In the genomic region with DNA sequence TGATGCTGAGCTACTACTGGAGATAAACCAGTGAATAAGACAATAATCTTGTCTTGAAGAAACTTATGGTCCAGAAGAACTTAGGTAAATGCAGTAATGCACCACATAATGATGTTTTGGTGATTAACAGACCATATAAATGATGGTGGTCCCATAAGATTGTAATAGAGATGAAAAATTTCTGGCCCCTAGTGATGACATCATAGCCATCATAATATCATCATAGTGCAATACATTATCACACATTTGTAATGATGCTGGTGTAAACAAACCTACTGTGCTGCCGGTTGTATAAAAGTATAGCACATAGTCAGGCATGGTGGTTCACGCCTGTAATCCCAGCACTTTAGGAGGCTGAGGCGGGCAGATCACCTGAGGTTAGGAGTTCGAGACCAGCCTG, we compare ENCODE assay signal across 34 cellular contexts.
"Had no signal": no experiment of that assay in that cellular context is flagged by ENCODE, and none has a peak within 500 bp of the region (broad histone marks: within the 10 kb centered on the region; RNA-seq: fewer than 3 reads in every experiment).

No MANE protein-coding gene starts in this region.

- H3K9me3 ChIP-seq: adrenal gland, ascending aorta, body of pancreas, breast epithelium had no signal

- H3K4me1 ChIP-seq: adrenal gland, ascending aorta, body of pancreas, breast epithelium had no signal

- H3K36me3 ChIP-seq: adrenal gland, ascending aorta, brain microvascular endothelial cell, breast epithelium, cardiac muscle cell had no signal

- H3K27ac ChIP-seq: adrenal gland, ascending aorta, body of pancreas, brain microvascular endothelial cell, breast epithelium, cardiac muscle cell had no signal

- H3K27me3 ChIP-seq: adrenal gland, ascending aorta, body of pancreas, brain microvascular endothelial cell, breast epithelium, cardiac muscle cell had no signal

- FAIRE-seq: astrocyte, bronchial epithelial cell had no signal

- ATAC-seq: activated naive CD4-positive, alpha-beta T cell treated with anti-CD3 and anti-CD28 coated beads, Interleukin-2, amount 50 U/mL, for 72 hours; activated naive CD8-positive, alpha-beta T cell treated with anti-CD3 and anti-CD28 coated beads, Interleukin-2, amount 50 U/mL, for 24 hours; activated T-cell treated with anti-CD3 and anti-CD28 coated beads, Interleukin-2, amount 50 U/mL, for 4 hours; activated T-cell treated with anti-CD3 and anti-CD28 coated beads, Interleukin-2, amount 50 U/mL, for 72 hours; activated T-helper 17 cell treated with anti-CD3 and anti-CD28 coated beads, Interleukin-2, amount 50 U/mL, for 72 hours; body of pancreas had no signal

- DNase-seq: activated effector memory CD4-positive, alpha-beta T cell treated with anti-CD3 and anti-CD28 coated beads, Interleukin-2, amount 50 U/mL, for 16 hours; activated effector memory CD4-positive, alpha-beta T cell treated with Interleukin-2 at 50 U/mL for 16 hours; activated gamma-delta T cell; activated gamma-delta T cell treated with Interleukin-2 at 50 U/mL for 16 hours; activated naive CD4-positive, alpha-beta T cell; activated naive CD4-positive, alpha-beta T cell treated with anti-CD3 and anti-CD28 coated beads for 36 hours; activated naive CD4-positive, alpha-beta T cell treated with anti-CD3 and anti-CD28 coated beads, Interleukin-2, amount 10 ng/mL, durations not matched to agents 7 days and 5 days; activated naive CD4-positive, alpha-beta T cell treated with anti-CD3 and anti-CD28 coated beads, Interleukin-2, amount 50 U/mL, for 16 hours; activated naive CD4-positive, alpha-beta T cell treated with Interleukin-2 at 50 U/mL for 16 hours; activated naive CD8-positive, alpha-beta T cell treated with anti-CD3 and anti-CD28 coated beads for 36 hours; activated naive CD8-positive, alpha-beta T cell treated with anti-CD3 and anti-CD28 coated beads, Interleukin-2, amount 10 ng/mL, durations not matched to agents 7 days and 5 days; activated naive CD8-positive, alpha-beta T cell treated with anti-CD3 and anti-CD28 coated beads, Interleukin-2, amount 50 U/mL, for 24 hours; activated T-cell treated with anti-CD3 and anti-CD28 coated beads, Interleukin-2, amount 50 U/mL, for 1 hour; activated T-cell treated with anti-CD3 and anti-CD28 coated beads, Interleukin-2, amount 50 U/mL, for 24 hours; activated T-cell treated with anti-CD3 and anti-CD28 coated beads, Interleukin-2, amount 50 U/mL, for 4 hours; activated T-cell treated with anti-CD3 and anti-CD28 coated beads, Interleukin-2, amount 50 U/mL, for 48 hours; activated T-cell treated with anti-CD3 and anti-CD28 coated beads, Interleukin-2, amount 50 U/mL, for 72 hours; adrenal gland; amniotic stem cell; amygdala; anterior cingulate cortex; aorta; body of pancreas; brain microvascular endothelial cell; caudate nucleus; central memory CD4-positive, alpha-beta T cell; cerebellar nuclear complex had no signal

- H3K4me3 ChIP-seq: adrenal gland, ascending aorta, body of pancreas, breast epithelium, cardiac muscle cell had no signal
